In genomic region chr11:23540101-23540561, GRCh38 we compare ENCODE assay signal across 9 cellular contexts.
DNase-seq lines count a peak whose midpoint lies in the region; ATAC-seq and TF ChIP-seq lines count a peak whose summit lies in the region.
"Had no signal": no experiment of that assay in that cellular context is flagged by ENCODE, and none has a peak within 500 bp of the region (broad histone marks: within the 10 kb centered on the region; RNA-seq: fewer than 3 reads in every experiment).

No MANE protein-coding gene starts in this region.

- CTCF ChIA-PET in activated CD8-positive, alpha-beta T cell treated with anti-CD3 and anti-CD28 coated beads for 36 hours (lab: Charles Lee) = interaction anchor here (0.8 to 1.6 kb wide), 4 partner anchors 16 to 707 kb away, joined by 3 to 4 read pairs (median 4); no protein-coding TSS in a partner anchor
- CTCF ChIA-PET in activated CD4-positive, alpha-beta memory T cell treated with anti-CD3 and anti-CD28 coated beads, Interleukin-2, amount 10 ng/mL, durations not matched to agents 7 days and 5 days (lab: Charles Lee) = interaction anchor here (0.9 to 1.6 kb wide), 4 partner anchors 8 to 30 kb away, joined by 3 to 6 read pairs (median 4); no protein-coding TSS in a partner anchor

- ATAC-seq in GM18909 (IDR thresholded peaks at IDR 0.05; ENCODE audit: poor library complexity, unreplicated experiment) = peak; percentile 93
- ATAC-seq in HG03025 (IDR thresholded peaks at IDR 0.05; ENCODE audit: low FRiP score, unreplicated experiment) = peak; percentile 82
- peak; percentile 67 for ATAC-seq in activated CD8-positive, alpha-beta T cell treated with anti-CD3 and anti-CD28 coated beads for 36 hours

- POLR2A ChIA-PET in activated CD8-positive, alpha-beta T cell treated with anti-CD3 and anti-CD28 coated beads for 36 hours (lab: Charles Lee) = no interaction called here
- POLR2A ChIA-PET in activated CD4-positive, alpha-beta memory T cell treated with anti-CD3 and anti-CD28 coated beads, Interleukin-2, amount 10 ng/mL, durations not matched to agents 7 days and 5 days (lab: Charles Lee) = no interaction called here

- H3K27me3 Mint-ChIP-seq in activated CD8-positive, alpha-beta T cell treated with anti-CD3 and anti-CD28 coated beads for 36 hours = no peaks in the 10 kb centered on the region
- H3K27me3 Mint-ChIP-seq in activated CD4-positive, alpha-beta memory T cell treated with anti-CD3 and anti-CD28 coated beads, Interleukin-2, amount 10 ng/mL, durations not matched to agents 7 days and 5 days = no peaks in the 10 kb centered on the region

- H3K9me3 Mint-ChIP-seq in activated CD8-positive, alpha-beta T cell treated with anti-CD3 and anti-CD28 coated beads for 36 hours = peaks cover 2% of the 10 kb centered on the region
- no peaks in the 10 kb centered on the region for H3K9me3 Mint-ChIP-seq in activated CD4-positive, alpha-beta memory T cell treated with anti-CD3 and anti-CD28 coated beads, Interleukin-2, amount 10 ng/mL, durations not matched to agents 7 days and 5 days
- H3K9me3 Mint-ChIP-seq: T-helper 1 cell treated with Interleukin-12 subunit alpha and Interleukin-12 subunit beta and Interleukin-4 antibody, amounts not matched to agents 30 μg/mL and 1 μg/mL, for 36 hours had no signal

- intact Hi-C loops in activated CD8-positive, alpha-beta T cell treated with anti-CD3 and anti-CD28 coated beads for 36 hours (cut with micrococcal nuclease) = no loop called here

- peak; percentile 39 for TF ChIP-seq CTCF in activated CD8-positive, alpha-beta T cell treated with anti-CD3 and anti-CD28 coated beads for 36 hours (IDR thresholded peaks at IDR 0.05)

- no peak overlapping the region for H3K27ac Mint-ChIP-seq in activated CD8-positive, alpha-beta T cell treated with anti-CD3 and anti-CD28 coated beads for 36 hours
- no peak overlapping the region for H3K27ac Mint-ChIP-seq in activated CD4-positive, alpha-beta memory T cell treated with anti-CD3 and anti-CD28 coated beads, Interleukin-2, amount 10 ng/mL, durations not matched to agents 7 days and 5 days
- H3K27ac Mint-ChIP-seq: T-helper 1 cell treated with Interleukin-12 subunit alpha and Interleukin-12 subunit beta and Interleukin-4 antibody, amounts not matched to agents 30 μg/mL and 1 μg/mL, for 36 hours had no signal

- H3K4me1 Mint-ChIP-seq in activated CD8-positive, alpha-beta T cell treated with anti-CD3 and anti-CD28 coated beads for 36 hours (ENCODE audit: low read depth) = no peaks in the 10 kb centered on the region
- H3K4me1 Mint-ChIP-seq in activated CD4-positive, alpha-beta memory T cell treated with anti-CD3 and anti-CD28 coated beads, Interleukin-2, amount 10 ng/mL, durations not matched to agents 7 days and 5 days = no peaks in the 10 kb centered on the region

- DNase-seq in COLO829 (ENCODE audit: low spot score) (peak; percentile 51), NCI-H187 (lab: John Stamatoyannopoulos, UW) (peak; percentile 10 to 16), inferior parietal cortex (ENCODE audit: extremely low spot score) (peak; percentile 49), superior temporal gyrus (ENCODE audit: extremely low spot score) (peak; percentile 68)
- DNase-seq in activated CD8-positive, alpha-beta T cell treated with anti-CD3 and anti-CD28 coated beads for 36 hours = peak; percentile 8
- no peak for DNase-seq in activated CD4-positive, alpha-beta memory T cell treated with anti-CD3 and anti-CD28 coated beads, Interleukin-2, amount 10 ng/mL, durations not matched to agents 7 days and 5 days

- H3K4me3 Mint-ChIP-seq in activated CD8-positive, alpha-beta T cell treated with anti-CD3 and anti-CD28 coated beads for 36 hours = no peak overlapping the region
- no peak overlapping the region for H3K4me3 Mint-ChIP-seq in activated CD4-positive, alpha-beta memory T cell treated with anti-CD3 and anti-CD28 coated beads, Interleukin-2, amount 10 ng/mL, durations not matched to agents 7 days and 5 days
- H3K4me3 Mint-ChIP-seq: T-helper 1 cell treated with Interleukin-12 subunit alpha and Interleukin-12 subunit beta and Interleukin-4 antibody, amounts not matched to agents 30 μg/mL and 1 μg/mL, for 36 hours had no signal

- H3K36me3 Mint-ChIP-seq in activated CD8-positive, alpha-beta T cell treated with anti-CD3 and anti-CD28 coated beads for 36 hours (ENCODE audit: low read depth) = no peaks in the 10 kb centered on the region
- no peaks in the 10 kb centered on the region for H3K36me3 Mint-ChIP-seq in activated CD4-positive, alpha-beta memory T cell treated with anti-CD3 and anti-CD28 coated beads, Interleukin-2, amount 10 ng/mL, durations not matched to agents 7 days and 5 days (ENCODE audit: low read depth)
